Comparison of ENCODE assay signal across 9 cellular contexts in genomic region chr19:18320865-18321728, GRCh38. TPM values are rescaled to one million over a fixed set of nuclear protein-coding genes. Genes with fewer than 3 reads are reported as not detected.
DNase-seq lines count a peak whose midpoint lies in the region; ATAC-seq, FAIRE-seq and TF ChIP-seq lines count a peak whose summit lies in the region.
"Had no signal": no experiment of that assay in that cellular context is flagged by ENCODE, and none has a peak within 500 bp of the region (broad histone marks: within the 10 kb centered on the region; RNA-seq: fewer than 3 reads in every experiment).

No MANE protein-coding gene starts in this region.

- TF ChIP-seq POLR2A in K562 (conservative IDR thresholded peaks at IDR 0.05) = no peak

- H3K27me3 ChIP-seq in ACC112 (ENCODE audit: insufficient read depth, low read length) (no peaks in the 10 kb centered on the region), HUES48 (ENCODE audit: control insufficient read depth, insufficient read depth, low read length) (no peaks in the 10 kb centered on the region), K562 (ENCODE audit: control insufficient read depth in 2 of 2, insufficient read depth in 2 of 2, low read length in 2 of 2) (no peaks in the 10 kb centered on the region), mucosa of rectum (ENCODE audit: control insufficient read depth in 2 of 2, insufficient read depth in 2 of 2, low read length in 2 of 2) (no peaks in the 10 kb centered on the region)

- H3K9ac ChIP-seq in HUES48 (ENCODE audit: low read depth, low read length) (0 out of 2 replicates have a peak overlapping the region, but pooled peaks have one; percentile 90), K562 (ENCODE audit: insufficient read depth in 1 of 2, low read depth in 2 of 2, low read length in 2 of 2) (peak overlapping the region; percentile 91 to 97), mucosa of rectum (ENCODE audit: low read depth in 1 of 2, low read length in 2 of 2) (peak overlapping the region; percentile 85 to 96)

- no peaks in the 10 kb centered on the region for H3K9me1 ChIP-seq in K562 (ENCODE audit: control insufficient read depth, insufficient read depth, low read length)

- no peak for TF ChIP-seq CTCF in K562 (IDR thresholded peaks at IDR 0.05 in 2 of 3, conservative IDR thresholded peaks at IDR 0.05 in 1 of 3; ENCODE audit: insufficient read depth in 2 of 3, low read depth in 1 of 3, low read length in 3 of 3)

- POLR2A ChIA-PET in K562 (lab: Yijun Ruan, JAX) = interaction anchor here (0.6 to 3.8 kb wide), 18 partner anchors 10 to 678 kb away, joined by 3 to 117 read pairs (median 4); partner anchors contain the start of genes GDF15, IQCN and JUND

- no peak for FAIRE-seq in K562 (lab: Jason Lieb, UNC)

- H3K4me3 ChIP-seq in ACC112 (ENCODE audit: low read depth, low read length) (peak overlapping the region; percentile 87), HUES48 (ENCODE audit: low read depth, low read length) (no peak overlapping the region), K562 (peak overlapping the region; percentile 69), mucosa of rectum (ENCODE audit: low read length in 2 of 2) (peak overlapping the region in 1 of 2 donors; percentile 45)

- peak overlapping the region; percentile 91 for H3K4me2 ChIP-seq in K562 (ENCODE audit: insufficient read depth, low read length)

- H3K4me1 ChIP-seq in ACC112 (ENCODE audit: control insufficient read depth, insufficient read depth, low read length, unreplicated experiment) (peaks cover 14% of the 10 kb centered on the region), HUES48 (ENCODE audit: control insufficient read depth, insufficient read depth, low read length) (peaks cover 17% of the 10 kb centered on the region), K562 (replicated peaks in 1 of 2; ENCODE audit: control insufficient read depth in 2 of 2, insufficient read depth in 2 of 2, low read length in 2 of 2) (peaks cover 44 to 59% of the 10 kb centered on the region in 2 experiments), mucosa of rectum (ENCODE audit: control insufficient read depth in 2 of 2, insufficient read depth in 2 of 2, low read length in 2 of 2) (peaks cover 53 to 59% of the 10 kb centered on the region in 2 donors)

- DNase-seq in K562 (ENCODE audit: extremely low read depth in 1 of 4, low spot score in 3 of 4) (peak in 2 of 4 experiments; percentile 31 to 38), NCI-H1417 treated with DMSO at 0.1 percent for 48 hours (lab: John Stamatoyannopoulos, UW) (no peak), COLO829 (ENCODE audit: low spot score) (no peak)
- DNase-seq: NCI-H2081 had no signal

- intact Hi-C loops in K562 (cut with micrococcal nuclease) = loop anchor here (10.0 kb wide), 1 partner anchor 206 kb away; no protein-coding TSS in a partner anchor

- H3K36me3 ChIP-seq in ACC112 (ENCODE audit: insufficient read depth, low read length) (no peaks in the 10 kb centered on the region), HUES48 (ENCODE audit: control insufficient read depth, insufficient read depth, low read length) (peaks cover 21% of the 10 kb centered on the region), K562 (ENCODE audit: control insufficient read depth, insufficient read depth, low read length) (peaks cover 43% of the 10 kb centered on the region), mucosa of rectum (ENCODE audit: control insufficient read depth in 2 of 2, insufficient read depth in 2 of 2, low read length in 2 of 2) (no peaks in the 10 kb centered on the region)

- in situ Hi-C loops in K562 (cut with MboI) = loop anchor here (5.0 kb wide), 1 partner anchor 44 kb away; no protein-coding TSS in a partner anchor

- 75% methylated on average over 14 of the region's 14 CpGs for WGBS in K562 (ENCODE audit: insufficient coverage, low coverage, missing lambda C conversion rate)

- CTCF ChIA-PET in K562 (lab: Yijun Ruan, JAX; ENCODE audit: low intra/inter-chr PET ratio) = no interaction called here

- H2AFZ ChIP-seq in ACC112 (ENCODE audit: low read length, unreplicated experiment) = no peak overlapping the region
- no peak overlapping the region for H2AFZ ChIP-seq in K562 (ENCODE audit: low read depth, low read length)

- H3K79me2 ChIP-seq in ACC112 (ENCODE audit: control insufficient read depth, insufficient read depth, low read length, unreplicated experiment) = peaks cover 38% of the 10 kb centered on the region
- H3K79me2 ChIP-seq in K562 (ENCODE audit: control insufficient read depth, insufficient read depth, low read length) = peaks cover 72% of the 10 kb centered on the region

- TF ChIP-seq RAD21 in K562 (CRISPR knock-in tag; conservative IDR thresholded peaks at IDR 0.05 in 1 of 2, IDR thresholded peaks at IDR 0.05 in 1 of 2) = no peak

- no peak for ATAC-seq in K562
- ATAC-seq in GM18511 (IDR thresholded peaks at IDR 0.05; ENCODE audit: unreplicated experiment) = no peak
- no peak for ATAC-seq in GM21447 (IDR thresholded peaks at IDR 0.05; ENCODE audit: unreplicated experiment)

- no peaks in the 10 kb centered on the region for H4K20me1 ChIP-seq in K562 (replicated peaks; ENCODE audit: control insufficient read depth, insufficient read depth, low read length)

- H3K27ac ChIP-seq in ACC112 (ENCODE audit: low read depth, low read length) (no peak overlapping the region), HUES48 (ENCODE audit: low read depth, low read length) (no peak overlapping the region), K562 (ENCODE audit: extremely low read depth, low read depth, low read length) (peak overlapping the region; percentile 89), mucosa of rectum (ENCODE audit: low read depth in 2 of 2, low read length in 2 of 2) (peak overlapping the region; percentile 93 to 94)

- no TSS peak for BruUV-seq in K562 (replicated peaks; lab: Mats Ljungman, UMichigan)

- TF ChIP-seq EP300 in K562 (IDR thresholded peaks at IDR 0.05; ENCODE audit: low read length) = no peak

- H3K9me3 ChIP-seq in HUES48 (ENCODE audit: control insufficient read depth, insufficient read depth, low read length) (no peaks in the 10 kb centered on the region), K562 (replicated peaks; ENCODE audit: control insufficient read depth, insufficient read depth, low read depth, low read length) (no peaks in the 10 kb centered on the region), mucosa of rectum (ENCODE audit: control insufficient read depth in 2 of 2, low read length in 2 of 2) (no peaks in the 10 kb centered on the region)

RNA-seq across cellular contexts. Expression of gene LSM4, which starts 1.8 kb away (rescaled TPM):
- 34.5 and 96.0 TPM in 2 replicates for total RNA-seq in K562 (2011; cell fraction: chromatin; rRNA removed; ENCODE audit: low replicate concordance)
- 110 and 120 TPM in 2 replicates for total RNA-seq in K562 (2011; cell fraction: nucleolus; rRNA removed)
- 70.1 and 74.1 TPM in 2 replicates for total RNA-seq in K562 (2011; cell fraction: nucleoplasm; rRNA removed)
- total RNA-seq in K562 (2014; rRNA removed) = 763 and 822 TPM in 2 replicates
- 202 and 208 TPM in 2 replicates for total RNA-seq in K562 (2014; rRNA removed; fragmentation: Illumina TruSeq; extraction: Trizol)
- 273 and 275 TPM in 2 replicates for total RNA-seq in K562 (2015; rRNA removed; fragmentation: Illumina TruSeq; extraction: Trizol)
- total RNA-seq in K562 (2021) = 362 and 385 TPM in 2 replicates
- 188 and 201 TPM in 2 replicates for polyA plus RNA-seq in K562 (2011; rRNA removed)
- 294 and 432 TPM in 2 replicates for polyA plus RNA-seq in K562 (2011; cell fraction: cytosol; rRNA removed)
- polyA plus RNA-seq in K562 (2011; cell fraction: nucleus; rRNA removed) = 206 and 249 TPM in 2 replicates
- 245 and 279 TPM in 2 replicates for polyA plus RNA-seq in K562 (2012)
- 126 and 203 TPM in 2 replicates for polyA plus RNA-seq in K562 (2014; fragmentation: Illumina TruSeq; extraction: Trizol)
- polyA plus RNA-seq in K562 (2014; fragmentation: Nextera tagmentation; extraction: Ambion mirVana) = 10 to 100 TPM; 11.9 to 29.7 TPM
- 674 and 746 TPM in 2 replicates for polyA plus RNA-seq in K562 (2014; rRNA removed)
- 38.4 and 39.9 TPM in 2 replicates for polyA minus RNA-seq in K562 (2011; rRNA and poly(A)+ RNA removed)
- polyA minus RNA-seq in K562 (2011; cell fraction: cytosol; rRNA and poly(A)+ RNA removed) = 64.5 and 67.5 TPM in 2 replicates
- 48.1 and 57.9 TPM in 2 replicates for polyA minus RNA-seq in K562 (2011; cell fraction: nucleus; rRNA and poly(A)+ RNA removed)

RNA-seq across cellular contexts. Expression of gene PGPEP1, which starts 19.3 kb away (rescaled TPM):
- 44.2 and 152 TPM in 2 replicates for total RNA-seq in K562 (2011; cell fraction: chromatin; rRNA removed; ENCODE audit: low replicate concordance)
- 93.0 and 102 TPM in 2 replicates for total RNA-seq in K562 (2011; cell fraction: nucleolus; rRNA removed)
- total RNA-seq in K562 (2011; cell fraction: nucleoplasm; rRNA removed) = 67.2 and 79.3 TPM in 2 replicates
- total RNA-seq in K562 (2014; rRNA removed) (29.5 and 33.8 TPM in 2 replicates), K562 (2014; rRNA removed; fragmentation: Illumina TruSeq; extraction: Trizol) (32.2 and 33.5 TPM in 2 replicates), K562 (2015; rRNA removed; fragmentation: Illumina TruSeq; extraction: Trizol) (37.3 and 38.5 TPM in 2 replicates), K562 (2021) (61.7 and 69.6 TPM in 2 replicates)
- polyA plus RNA-seq in K562 (2011; rRNA removed) (37.8 and 43.0 TPM in 2 replicates), K562 (2014; fragmentation: Illumina TruSeq; extraction: Trizol) (36.1 and 36.4 TPM in 2 replicates), K562 (2014; fragmentation: Nextera tagmentation; extraction: Ambion mirVana) (10 to 100 TPM in 1 of 2 experiments, 1 to 10 TPM in 1; 10.0 to 13.4 TPM), K562 (2014; rRNA removed) (32.1 and 33.5 TPM in 2 replicates)
- polyA plus RNA-seq in K562 (2011; cell fraction: cytosol; rRNA removed) = 33.8 and 35.3 TPM in 2 replicates
- polyA plus RNA-seq in K562 (2011; cell fraction: nucleus; rRNA removed) = 40.8 and 54.8 TPM in 2 replicates
- polyA plus RNA-seq in K562 (2012) = 28.3 and 41.7 TPM in 2 replicates
- polyA minus RNA-seq in K562 (2011; rRNA and poly(A)+ RNA removed) = 49.2 and 73.9 TPM in 2 replicates
- polyA minus RNA-seq in K562 (2011; cell fraction: cytosol; rRNA and poly(A)+ RNA removed) = 39.5 and 43.2 TPM in 2 replicates
- polyA minus RNA-seq in K562 (2011; cell fraction: nucleus; rRNA and poly(A)+ RNA removed) = 33.0 and 37.7 TPM in 2 replicates

RNA-seq across cellular contexts. Expression of gene JUND, which starts 39.7 kb away (rescaled TPM):
- 31.7 and 143 TPM in 2 replicates for total RNA-seq in K562 (2011; cell fraction: chromatin; rRNA removed; ENCODE audit: low replicate concordance)
- 201 and 240 TPM in 2 replicates for total RNA-seq in K562 (2011; cell fraction: nucleolus; rRNA removed)
- total RNA-seq in K562 (2011; cell fraction: nucleoplasm; rRNA removed) = 97.7 and 104 TPM in 2 replicates
- total RNA-seq in K562 (2014; rRNA removed) = 279 and 297 TPM in 2 replicates
- 17.4 and 22.6 TPM in 2 replicates for total RNA-seq in K562 (2014; rRNA removed; fragmentation: Illumina TruSeq; extraction: Trizol)
- 33.1 and 33.7 TPM in 2 replicates for total RNA-seq in K562 (2015; rRNA removed; fragmentation: Illumina TruSeq; extraction: Trizol)
- total RNA-seq in K562 (2021) = 245 and 286 TPM in 2 replicates
- 74.2 and 83.0 TPM in 2 replicates for polyA plus RNA-seq in K562 (2011; rRNA removed)
- polyA plus RNA-seq in K562 (2011; cell fraction: cytosol; rRNA removed) = 93.8 and 405 TPM in 2 replicates
- polyA plus RNA-seq in K562 (2011; cell fraction: nucleus; rRNA removed) = 78.6 and 150 TPM in 2 replicates
- polyA plus RNA-seq in K562 (2012) = 73.8 and 111 TPM in 2 replicates
- polyA plus RNA-seq in K562 (2014; fragmentation: Illumina TruSeq; extraction: Trizol) = 42.3 and 63.5 TPM in 2 replicates
- polyA plus RNA-seq in K562 (2014; fragmentation: Nextera tagmentation; extraction: Ambion mirVana) = 10 to 100 TPM in 1 of 2 experiments, 1 to 10 TPM in 1; 6.4 to 11.8 TPM
- 210 and 216 TPM in 2 replicates for polyA plus RNA-seq in K562 (2014; rRNA removed)
- polyA minus RNA-seq in K562 (2011; rRNA and poly(A)+ RNA removed) = 27.0 and 65.5 TPM in 2 replicates
- polyA minus RNA-seq in K562 (2011; cell fraction: cytosol; rRNA and poly(A)+ RNA removed) = 243 and 277 TPM in 2 replicates
- 89.5 and 108 TPM in 2 replicates for polyA minus RNA-seq in K562 (2011; cell fraction: nucleus; rRNA and poly(A)+ RNA removed)

RNA-seq across cellular contexts. Expression of gene IQCN, which starts 46.8 kb away (rescaled TPM):
- total RNA-seq in K562 (2011; cell fraction: chromatin; rRNA removed; ENCODE audit: low replicate concordance) = 0.35 and 0.67 TPM in 2 replicates
- 0.17 and 0.39 TPM in 2 replicates for total RNA-seq in K562 (2011; cell fraction: nucleolus; rRNA removed)
- total RNA-seq in K562 (2011; cell fraction: nucleoplasm; rRNA removed) = 0.29 and 0.38 TPM in 2 replicates
- 0.04 and 0.05 TPM in 2 replicates for total RNA-seq in K562 (2014; rRNA removed)
- total RNA-seq in K562 (2014; rRNA removed; fragmentation: Illumina TruSeq; extraction: Trizol) = 0.04 TPM in 1 of 2 replicates, not detected in the other
- total RNA-seq in K562 (2015; rRNA removed; fragmentation: Illumina TruSeq; extraction: Trizol) = 0.04 and 0.07 TPM in 2 replicates
- 0.07 and 0.16 TPM in 2 replicates for total RNA-seq in K562 (2021)
- polyA plus RNA-seq in K562 (2011; rRNA removed) = 0.01 and 0.03 TPM in 2 replicates
- 0.01 TPM in 1 of 2 replicates, not detected in the other for polyA plus RNA-seq in K562 (2011; cell fraction: cytosol; rRNA removed)
- 0.06 and 0.33 TPM in 2 replicates for polyA plus RNA-seq in K562 (2011; cell fraction: nucleus; rRNA removed)
- polyA plus RNA-seq in K562 (2012) = 0.05 and 0.35 TPM in 2 replicates
- polyA plus RNA-seq in K562 (2014; fragmentation: Illumina TruSeq; extraction: Trizol) = 0.01 and 0.03 TPM in 2 replicates
- polyA plus RNA-seq in K562 (2014; fragmentation: Nextera tagmentation; extraction: Ambion mirVana) = not detected
- not detected in 2 replicates for polyA plus RNA-seq in K562 (2014; rRNA removed)
- polyA minus RNA-seq in K562 (2011; rRNA and poly(A)+ RNA removed) = 0.21 TPM in 1 of 2 replicates, not detected in the other
- not detected in 2 replicates for polyA minus RNA-seq in K562 (2011; cell fraction: cytosol; rRNA and poly(A)+ RNA removed)
- polyA minus RNA-seq in K562 (2011; cell fraction: nucleus; rRNA and poly(A)+ RNA removed) = 0.22 and 0.27 TPM in 2 replicates

Comparison
In these comparisons a context has a peak if more than half of its experiments do, and no peak if none do; other contexts are left out.
1. H3K27ac ChIP-seq: peak in K562 (single experiment) and mucosa of rectum (2 of 2); none in ACC112 (single experiment) and HUES48 (single experiment).
2. Peak in every context shown above with its lines, with median percentiles within 50 percentile points of each other: H3K9ac ChIP-seq.